14 cellular contexts compared by ENCODE assay signal in genomic region chr6:169224185-169224695, GRCh38. TPM values are rescaled to one million over a fixed set of nuclear protein-coding genes. Genes with fewer than 3 reads are reported as not detected.
DNase-seq lines count a peak whose midpoint lies in the region; ATAC-seq and TF ChIP-seq lines count a peak whose summit lies in the region.
"Had no signal": no experiment of that assay in that cellular context is flagged by ENCODE, and none has a peak within 500 bp of the region (broad histone marks: within the 10 kb centered on the region; RNA-seq: fewer than 3 reads in every experiment).

No MANE protein-coding gene starts in this region.

- TF ChIP-seq EP300 in SK-N-SH (IDR thresholded peaks at IDR 0.05; ENCODE audit: borderline replicate concordance in 1 of 2, low read depth in 1 of 2, low read length in 1 of 2): no peak

- H4K20me1 ChIP-seq in SK-N-SH (ENCODE audit: insufficient read depth): no peaks in the 10 kb centered on the region

- H3K36me3 ChIP-seq in SK-N-SH (replicated peaks in 1 of 2; ENCODE audit: control insufficient read depth in 1 of 2, insufficient read depth in 2 of 2, low read length in 1 of 2) (peaks cover 39 to 49% of the 10 kb centered on the region in 2 experiments), vagina (peaks cover 0 to 35% of the 10 kb centered on the region in 2 donors)

- no peak for TF ChIP-seq POLR2A in vagina (IDR thresholded peaks at IDR 0.05)

- DNase-seq in SK-N-SH (no peak), coronary artery (ENCODE audit: low spot score) (peak; percentile 95), left lobe of liver (ENCODE audit: low spot score) (no peak), vagina (ENCODE audit: extremely low spot score in 2 of 2) (peak in 1 of 2 donors; percentile 90)
- DNase-seq in activated CD4-positive, alpha-beta T cell treated with anti-CD3 and anti-CD28 coated beads, Interleukin-2, amount 50 U/mL, for 1 hour: no peak
- DNase-seq: 8988T; esophagus squamous epithelium; kidney glomerular epithelial cell; occipital lobe; PC-9; stimulated activated CD4-positive, alpha-beta T cell treated with anti-CD3 and anti-CD28 coated beads, Interleukin-2, amount 100 ng/mL, for 48 hours had no signal

- H3K4me3 ChIP-seq in SK-N-SH (ENCODE audit: low read depth in 2 of 2, low read length in 1 of 2): no peak overlapping the region
- no peak overlapping the region for H3K4me3 ChIP-seq in coronary artery
- H3K4me3 ChIP-seq in vagina: no peak overlapping the region
- H3K4me3 ChIP-seq: esophagus squamous epithelium, PC-9 had no signal

- H3K27me3 ChIP-seq in SK-N-SH (ENCODE audit: insufficient read depth) (no peaks in the 10 kb centered on the region), vagina (no peaks in the 10 kb centered on the region)
- H3K27me3 ChIP-seq: esophagus squamous epithelium had no signal

- CTCF ChIA-PET in SK-N-SH (lab: Yijun Ruan, JAX): interaction anchor here (1.0 kb wide), 1 partner anchor 53 kb away, joined by 3 read pairs; no protein-coding TSS in a partner anchor

- H3K79me2 ChIP-seq in SK-N-SH (ENCODE audit: insufficient read depth): no peaks in the 10 kb centered on the region

- no peaks in the 10 kb centered on the region for H3F3A ChIP-seq in SK-N-SH (replicated peaks; ENCODE audit: insufficient read depth)

- no peak overlapping the region for H2AFZ ChIP-seq in SK-N-SH (ENCODE audit: low read depth)
- H2AFZ ChIP-seq: PC-9 had no signal

- TF ChIP-seq CTCF in SK-N-SH (IDR thresholded peaks at IDR 0.05) (no peak), coronary artery (IDR thresholded peaks at IDR 0.05) (no peak), vagina (IDR thresholded peaks at IDR 0.05) (no peak)

- WGBS in SK-N-SH (ENCODE audit: low lambda C conversion rate): 31% methylated on average over 10 of the region's 10 CpGs

- no peak overlapping the region for H3K9ac ChIP-seq in SK-N-SH

- TF ChIP-seq RAD21 in SK-N-SH (IDR thresholded peaks at IDR 0.05; ENCODE audit: low read length): no peak

- no peak overlapping the region for H3K4me2 ChIP-seq in SK-N-SH
- H3K4me2 ChIP-seq: PC-9 had no signal

- ATAC-seq in SK-N-SH treated with all-trans-retinoic acid at 6 μM for 48 hours: peak; percentile 20; the same call in 1 of the 3 replicates
- ATAC-seq in left lobe of liver: peak; percentile 14
- ATAC-seq in GM18909 (IDR thresholded peaks at IDR 0.05; ENCODE audit: poor library complexity, unreplicated experiment): no peak
- ATAC-seq in GM18517 (IDR thresholded peaks at IDR 0.05; ENCODE audit: unreplicated experiment): no peak

- H3K27ac ChIP-seq in SK-N-SH (ENCODE audit: low read depth in 2 of 2, low read length in 1 of 2) (peak overlapping the region in 1 of 2 experiments; percentile 30; a peak in 1 of 4 replicates), coronary artery (peak overlapping the region; percentile 77 to 91), vagina (peak overlapping the region; percentile 75)
- H3K27ac ChIP-seq: PC-9 had no signal

- POLR2A ChIA-PET in SK-N-SH (lab: Yijun Ruan, JAX): no interaction called here

- no peaks in the 10 kb centered on the region for H3K9me2 ChIP-seq in SK-N-SH

- intact Hi-C loops in vagina (cut with DNase I): loop anchor here (5.0 kb wide), 1 partner anchor 1397 kb away; the partner anchor contains the start of gene AFDN

- H3K4me1 ChIP-seq in SK-N-SH (ENCODE audit: control insufficient read depth in 1 of 2, insufficient read depth in 2 of 2, low read depth in 1 of 2, low read length in 1 of 2) (no peaks in the 10 kb centered on the region), vagina (peaks cover 20% of the 10 kb centered on the region)

- H3K9me3 ChIP-seq in SK-N-SH: no peaks in the 10 kb centered on the region
- H3K9me3 ChIP-seq in vagina: no peaks in the 10 kb centered on the region
- H3K9me3 ChIP-seq: esophagus squamous epithelium had no signal

TF ChIP-seq in SK-N-SH treated with all-trans-retinoic acid at 6 μM for 48 hours, 23 proteins besides CTCF, POLR2A, EP300 and RAD21:
- TF ChIP-seq GLIS3 (CRISPR knock-in tag; IDR thresholded peaks at IDR 0.05): no peak
- TF ChIP-seq ESRRG (CRISPR knock-in tag; IDR thresholded peaks at IDR 0.05): no peak
- no peak for TF ChIP-seq ZNF70 (CRISPR knock-in tag; IDR thresholded peaks at IDR 0.05)
- TF ChIP-seq TSHZ2 (CRISPR knock-in tag; IDR thresholded peaks at IDR 0.05): no peak
- TF ChIP-seq CSDC2 (CRISPR knock-in tag; IDR thresholded peaks at IDR 0.05): no peak
- no peak for TF ChIP-seq ZFP3 (CRISPR knock-in tag; IDR thresholded peaks at IDR 0.05)
- no peak for TF ChIP-seq ARNTL (CRISPR knock-in tag; IDR thresholded peaks at IDR 0.05; ENCODE audit: borderline replicate concordance, low read depth)
TF ChIP-seq in SK-N-SH treated with all-trans-retinoic acid at 6 μM for 48 hours: peak in this region for 0.

TF ChIP-seq in SK-N-SH, 30 proteins besides CTCF, POLR2A, EP300 and RAD21:
- TF ChIP-seq, protein P1, sequence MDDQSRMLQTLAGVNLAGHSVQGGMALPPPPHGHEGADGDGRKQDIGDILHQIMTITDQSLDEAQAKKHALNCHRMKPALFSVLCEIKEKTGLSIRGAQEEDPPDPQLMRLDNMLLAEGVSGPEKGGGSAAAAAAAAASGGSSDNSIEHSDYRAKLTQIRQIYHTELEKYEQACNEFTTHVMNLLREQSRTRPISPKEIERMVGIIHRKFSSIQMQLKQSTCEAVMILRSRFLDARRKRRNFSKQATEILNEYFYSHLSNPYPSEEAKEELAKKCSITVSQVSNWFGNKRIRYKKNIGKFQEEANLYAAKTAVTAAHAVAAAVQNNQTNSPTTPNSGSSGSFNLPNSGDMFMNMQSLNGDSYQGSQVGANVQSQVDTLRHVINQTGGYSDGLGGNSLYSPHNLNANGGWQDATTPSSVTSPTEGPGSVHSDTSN (IDR thresholded peaks at IDR 0.05): no peak
- TF ChIP-seq MEF2A (IDR thresholded peaks at IDR 0.05; ENCODE audit: borderline replicate concordance, low read depth) (no peak), MXI1 (IDR thresholded peaks at IDR 0.05; ENCODE audit: low read depth, low read length) (no peak), FOSL2 (IDR thresholded peaks at IDR 0.05; ENCODE audit: borderline replicate concordance, low read depth) (no peak; the same call in 1 of the 2 replicates), NFIC (IDR thresholded peaks at IDR 0.05; ENCODE audit: borderline replicate concordance) (no peak), POLR2AphosphoS5 (IDR thresholded peaks at IDR 0.05; ENCODE audit: low read depth, low read length) (no peak), YY1 (IDR thresholded peaks at IDR 0.05; ENCODE audit: low read depth) (no peak)
- TF ChIP-seq, protein P2, sequence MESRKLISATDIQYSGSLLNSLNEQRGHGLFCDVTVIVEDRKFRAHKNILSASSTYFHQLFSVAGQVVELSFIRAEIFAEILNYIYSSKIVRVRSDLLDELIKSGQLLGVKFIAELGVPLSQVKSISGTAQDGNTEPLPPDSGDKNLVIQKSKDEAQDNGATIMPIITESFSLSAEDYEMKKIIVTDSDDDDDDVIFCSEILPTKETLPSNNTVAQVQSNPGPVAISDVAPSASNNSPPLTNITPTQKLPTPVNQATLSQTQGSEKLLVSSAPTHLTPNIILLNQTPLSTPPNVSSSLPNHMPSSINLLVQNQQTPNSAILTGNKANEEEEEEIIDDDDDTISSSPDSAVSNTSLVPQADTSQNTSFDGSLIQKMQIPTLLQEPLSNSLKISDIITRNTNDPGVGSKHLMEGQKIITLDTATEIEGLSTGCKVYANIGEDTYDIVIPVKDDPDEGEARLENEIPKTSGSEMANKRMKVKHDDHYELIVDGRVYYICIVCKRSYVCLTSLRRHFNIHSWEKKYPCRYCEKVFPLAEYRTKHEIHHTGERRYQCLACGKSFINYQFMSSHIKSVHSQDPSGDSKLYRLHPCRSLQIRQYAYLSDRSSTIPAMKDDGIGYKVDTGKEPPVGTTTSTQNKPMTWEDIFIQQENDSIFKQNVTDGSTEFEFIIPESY (IDR thresholded peaks at IDR 0.05; ENCODE audit: borderline replicate concordance, low read depth): no peak
- TF ChIP-seq, protein P3, sequence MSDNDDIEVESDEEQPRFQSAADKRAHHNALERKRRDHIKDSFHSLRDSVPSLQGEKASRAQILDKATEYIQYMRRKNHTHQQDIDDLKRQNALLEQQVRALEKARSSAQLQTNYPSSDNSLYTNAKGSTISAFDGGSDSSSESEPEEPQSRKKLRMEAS (IDR thresholded peaks at IDR 0.05; ENCODE audit: low read depth): no peak

RNA-seq across cellular contexts. Expression of gene THBS2, which starts 29.4 kb away (rescaled TPM):
- 105 and 166 TPM in 2 replicates for polyA plus RNA-seq in SK-N-SH (2012; rRNA removed)
- 65.3 and 85.1 TPM in 2 replicates for polyA plus RNA-seq in SK-N-SH (2012; cell fraction: cytosol; rRNA removed)
- 172 and 184 TPM in 2 replicates for polyA plus RNA-seq in SK-N-SH (2012; cell fraction: nucleus; rRNA removed)
- total RNA-seq in left lobe of liver (2.9 TPM), vagina (86.4 TPM)
- total RNA-seq: PC-9 had no signal

Comparison
In these comparisons a context has a peak if more than half of its experiments do, and no peak if none do; other contexts are left out.
1. ATAC-seq: peak in SK-N-SH treated with all-trans-retinoic acid at 6 μM for 48 hours (single experiment) and left lobe of liver (single experiment); none in GM18909 (single experiment) and GM18517 (single experiment).
2. RNA of gene THBS2, which starts 29.4 kb away (total RNA-seq): 86.4 TPM in vagina (single experiment); 2.9 TPM in left lobe of liver (single experiment); every median in the first group is over 10 times any median in the second.